In genomic region chr1:155250246-155250632, GRCh38 we compare ENCODE assay signal across 8 cellular contexts. TPM values are rescaled to one million over a fixed set of nuclear protein-coding genes. Genes with fewer than 3 reads are reported as not detected.
DNase-seq lines count a peak whose midpoint lies in the region; ATAC-seq, FAIRE-seq and TF ChIP-seq lines count a peak whose summit lies in the region.

No MANE protein-coding gene starts in this region.

- no peak overlapping the region for H3K9ac ChIP-seq in kidney (ENCODE audit: low read length in 2 of 2)

- no peaks in the 10 kb centered on the region for H3K27me3 Mint-ChIP-seq in CD4-positive, alpha-beta T cell

- H3K36me3 Mint-ChIP-seq in CD4-positive, alpha-beta T cell (ENCODE audit: low read depth) = no peaks in the 10 kb centered on the region

- FAIRE-seq in kidney (lab: Jason Lieb, UNC) = no peak

- peak; percentile 1 for ATAC-seq in CD4-positive, alpha-beta T cell (ENCODE audit: poor library complexity)
- ATAC-seq in GM21529 (IDR thresholded peaks at IDR 0.05; ENCODE audit: unreplicated experiment) = peak; percentile 13

- peaks cover 24% of the 10 kb centered on the region for H3K4me1 Mint-ChIP-seq in CD4-positive, alpha-beta T cell (ENCODE audit: low read depth)

- no peak for DNase-seq in CD4-positive, alpha-beta T cell
- DNase-seq in RWPE1 (ENCODE audit: low spot score) (no peak), kidney (peak; percentile 84), NCI-H2196 (lab: John Stamatoyannopoulos, UW; ENCODE audit: unreplicated experiment) (no peak), RPMI8226 (no peak), COLO829 (ENCODE audit: low spot score) (no peak)
- no peak for DNase-seq in activated effector memory CD4-positive, alpha-beta T cell treated with Interleukin-2 at 50 U/mL for 16 hours

- no peak overlapping the region for H3K4me3 ChIP-seq in kidney (ENCODE audit: low read length in 2 of 2)

- POLR2A ChIA-PET in CD4-positive, alpha-beta T cell (lab: Charles Lee) = interaction anchor here (0.6 to 5.3 kb wide), 9 partner anchors 11 to 346 kb away, joined by 3 to 51 read pairs (median 3); partner anchors contain the start of genes CLK2, FDPS, KRTCAP2 and RUSC1
- POLR2A ChIA-PET in RWPE1 (lab: Yijun Ruan, JAX; ENCODE audit: low non-redundant PET) = no interaction called here

- H3K4me1 ChIP-seq in kidney (ENCODE audit: control insufficient read depth in 1 of 2, insufficient read depth in 1 of 2, low read depth in 1 of 2, low read length in 2 of 2) = peaks cover 7 to 15% of the 10 kb centered on the region in 2 donors

- no peaks in the 10 kb centered on the region for H3K9me3 Mint-ChIP-seq in CD4-positive, alpha-beta T cell

- H3K9me3 ChIP-seq in CD4-positive, alpha-beta T cell (ENCODE audit: control insufficient read depth, low read length) = no peaks in the 10 kb centered on the region
- H3K9me3 ChIP-seq in kidney (ENCODE audit: control insufficient read depth in 1 of 2, low read length in 2 of 2) = no peaks in the 10 kb centered on the region

- no peak overlapping the region for H3K27ac ChIP-seq in CD4-positive, alpha-beta T cell (ENCODE audit: low read depth, low read length)
- peak overlapping the region; percentile 63 for H3K27ac ChIP-seq in RWPE1
- H3K27ac ChIP-seq in kidney (ENCODE audit: low read depth in 2 of 2, low read length in 2 of 2) = no peak overlapping the region

- no peaks in the 10 kb centered on the region for H3K36me3 ChIP-seq in kidney (ENCODE audit: control insufficient read depth in 1 of 2, insufficient read depth in 2 of 2, low read length in 2 of 2)

- CTCF ChIA-PET in CD4-positive, alpha-beta T cell (lab: Charles Lee) = interaction anchor here (0.6 to 4.4 kb wide), 34 partner anchors 9 to 610 kb away, joined by 3 to 114 read pairs (median 6); partner anchors contain the start of genes CLK2, FDPS, HCN3 and KRTCAP2
- CTCF ChIA-PET in RWPE1 (lab: Yijun Ruan, JAX) = interaction anchor here (0.5 to 3.7 kb wide), 21 partner anchors 9 to 479 kb away, joined by 3 to 34 read pairs (median 4); partner anchors contain the start of genes CLK2, FDPS, RUSC1 and SCAMP3

- no peak for TF ChIP-seq CTCF in CD4-positive, alpha-beta T cell (IDR thresholded peaks at IDR 0.05)
- TF ChIP-seq CTCF in RWPE1 (conservative IDR thresholded peaks at IDR 0.05; ENCODE audit: low read depth) (no peak), kidney (IDR thresholded peaks at IDR 0.05; ENCODE audit: borderline replicate concordance, extremely low read depth, insufficient read depth) (no peak)

- intact Hi-C loops in CD4-positive, alpha-beta T cell (cut with DNase I, micrococcal nuclease) = loop anchor here (1.0 to 10.0 kb wide), 5 partner anchors 59 to 344 kb away; partner anchors contain the start of gene FDPS (in 1 of the 2)
- intact Hi-C loops in kidney (cut with DNase I) = no loop called here

- H3K27ac Mint-ChIP-seq in CD4-positive, alpha-beta T cell = peak overlapping the region; percentile 16

- H3K4me3 Mint-ChIP-seq in CD4-positive, alpha-beta T cell = peak overlapping the region; percentile 67

- H3K27me3 ChIP-seq in CD4-positive, alpha-beta T cell (ENCODE audit: control insufficient read depth, insufficient read depth, low read length) = no peaks in the 10 kb centered on the region

RNA-seq across cellular contexts. Expression of gene ENTREP3, which starts 5.0 kb away (rescaled TPM):
- 1 to 10 TPM; 6.6 to 8.3 TPM for total RNA-seq in CD4-positive, alpha-beta T cell
- 22.8 TPM for total RNA-seq in kidney
- polyA plus RNA-seq in kidney (ENCODE audit: insufficient read depth, low read depth, low replicate concordance) = 19.8 TPM

RNA-seq across cellular contexts. Expression of gene SCAMP3, which starts 11.9 kb away (rescaled TPM):
- total RNA-seq in CD4-positive, alpha-beta T cell = 10 to 100 TPM; 54.8 to 55.6 TPM
- total RNA-seq in kidney = 66.7 TPM
- 89.1 TPM for polyA plus RNA-seq in kidney (ENCODE audit: insufficient read depth, low read depth, low replicate concordance)

RNA-seq across cellular contexts. Expression of gene CLK2, which starts 23.1 kb away (rescaled TPM):
- total RNA-seq in CD4-positive, alpha-beta T cell = 10 to 100 TPM; 48.1 to 49.8 TPM
- 59.7 TPM for total RNA-seq in kidney
- 28.9 TPM for polyA plus RNA-seq in kidney (ENCODE audit: insufficient read depth, low read depth, low replicate concordance)

RNA-seq across cellular contexts. Expression of gene HCN3, which starts 27.0 kb away (rescaled TPM):
- 1 to 10 TPM; 1.3 to 1.8 TPM for total RNA-seq in CD4-positive, alpha-beta T cell
- total RNA-seq in kidney = 3.3 TPM
- polyA plus RNA-seq in kidney (ENCODE audit: insufficient read depth, low read depth, low replicate concordance) = 4.5 TPM

RNA-seq across cellular contexts. Expression of gene MTX1, which starts 41.7 kb away (rescaled TPM):
- total RNA-seq in CD4-positive, alpha-beta T cell = 10 to 100 TPM; 19.9 to 20.7 TPM
- 38.8 TPM for total RNA-seq in kidney
- polyA plus RNA-seq in kidney (ENCODE audit: insufficient read depth, low read depth, low replicate concordance) = 86.9 TPM
